Comparison of ENCODE assay signal across 20 cellular contexts in genomic region chr20:61979701-61980635, GRCh38.
DNase-seq lines count a peak whose midpoint lies in the region; ATAC-seq, FAIRE-seq and TF ChIP-seq lines count a peak whose summit lies in the region.
"Had no signal": no experiment of that assay in that cellular context is flagged by ENCODE, and none has a peak within 500 bp of the region (broad histone marks: within the 10 kb centered on the region; RNA-seq: fewer than 3 reads in every experiment).

No MANE protein-coding gene starts in this region.

- H3K4me3 ChIP-seq in RWPE2 (ENCODE audit: severe bottlenecking): no peak overlapping the region
- no peak overlapping the region for H3K4me3 ChIP-seq in neural progenitor cell
- H3K4me3 ChIP-seq: MG63, PC-9, SK-N-MC had no signal

- H2AFZ ChIP-seq in neural progenitor cell (replicated peaks): no peak overlapping the region
- H2AFZ ChIP-seq: PC-9 had no signal

- H3K9me3 ChIP-seq in RWPE2 (ENCODE audit: severe bottlenecking) (no peaks in the 10 kb centered on the region), neural progenitor cell (ENCODE audit: low read depth) (no peaks in the 10 kb centered on the region)
- H3K9me3 ChIP-seq: MG63 had no signal

- no peaks in the 10 kb centered on the region for H3F3A ChIP-seq in neural progenitor cell (ENCODE audit: low read depth)

- ATAC-seq in RWPE2 (ENCODE audit: low read depth): no peak
- ATAC-seq in stimulated activated memory B cell treated with anti-CD40 and anti-IgM and Interleukin-4, amounts not matched to agents 10 μg/mL and 1 μg/mL and 100 μg/mL, for 72 hours: peak; percentile 16
- no peak for ATAC-seq in HG02678 (IDR thresholded peaks at IDR 0.05; ENCODE audit: unreplicated experiment)

- peak overlapping the region; percentile 30 for H3K4me3 Mint-ChIP-seq in neural progenitor cell
- H3K4me3 Mint-ChIP-seq in stimulated activated memory B cell treated with anti-CD40 and anti-IgM and Interleukin-4, amounts not matched to agents 10 μg/mL and 1 μg/mL and 100 μg/mL, for 72 hours: no peak overlapping the region

- H3K27me3 ChIP-seq in RWPE2 (ENCODE audit: insufficient read depth, poor library complexity, severe bottlenecking): no peaks in the 10 kb centered on the region
- no peaks in the 10 kb centered on the region for H3K27me3 ChIP-seq in neural progenitor cell
- H3K27me3 ChIP-seq: MG63 had no signal

- H3K4me1 Mint-ChIP-seq in neural progenitor cell: peaks cover 20% of the 10 kb centered on the region
- peaks cover 19% of the 10 kb centered on the region for H3K4me1 Mint-ChIP-seq in stimulated activated memory B cell treated with anti-CD40 and anti-IgM and Interleukin-4, amounts not matched to agents 10 μg/mL and 1 μg/mL and 100 μg/mL, for 72 hours

- DNase-seq in HTR-8/SVneo (ENCODE audit: insufficient read length, low spot score) (no peak), RWPE2 (ENCODE audit: low spot score) (peak; percentile 86), neural progenitor cell (ENCODE audit: low spot score) (no peak), GOT3 (lab: John Stamatoyannopoulos, UW) (no peak)
- DNase-seq in stimulated activated CD4-positive, alpha-beta T cell treated with anti-CD3 and anti-CD28 coated beads, Interleukin-4, amount 100 ng/mL, for 4 hours: no peak
- DNase-seq: CD4-positive, alpha-beta memory T cell; COR-L47; KG1; NCI-H1105 treated with DMSO at 0.1 percent for 48 hours; NCI-H2107; NCI-H446; NCI-H524 treated with DMSO at 0.1 percent for 48 hours; NK-92 treated with Interleukin-12 subunit alpha and Interleukin-12 subunit beta, amount 100 ng/mL, for 24 hours; SIG-M5 had no signal

- TF ChIP-seq CTCF in RWPE2 (IDR thresholded peaks at IDR 0.05; ENCODE audit: poor library complexity, severe bottlenecking) (no peak), neural progenitor cell (IDR thresholded peaks at IDR 0.05) (no peak)

- no peak overlapping the region for H3K9ac ChIP-seq in neural progenitor cell

- peaks cover 20% of the 10 kb centered on the region for H3K36me3 Mint-ChIP-seq in neural progenitor cell
- H3K36me3 Mint-ChIP-seq in stimulated activated memory B cell treated with anti-CD40 and anti-IgM and Interleukin-4, amounts not matched to agents 10 μg/mL and 1 μg/mL and 100 μg/mL, for 72 hours: peaks cover 62% of the 10 kb centered on the region

- no peak overlapping the region for H3K27ac Mint-ChIP-seq in neural progenitor cell
- H3K27ac Mint-ChIP-seq in stimulated activated memory B cell treated with anti-CD40 and anti-IgM and Interleukin-4, amounts not matched to agents 10 μg/mL and 1 μg/mL and 100 μg/mL, for 72 hours: no peak overlapping the region

- peaks cover 2% of the 10 kb centered on the region for H3K27me3 Mint-ChIP-seq in neural progenitor cell (ENCODE audit: insufficient read depth, low read depth)
- H3K27me3 Mint-ChIP-seq in stimulated activated memory B cell treated with anti-CD40 and anti-IgM and Interleukin-4, amounts not matched to agents 10 μg/mL and 1 μg/mL and 100 μg/mL, for 72 hours: no peaks in the 10 kb centered on the region
- H3K27me3 Mint-ChIP-seq: CD4-positive, alpha-beta memory T cell had no signal

- FAIRE-seq in HTR-8/SVneo (lab: Jason Lieb, UNC): peak; percentile 92
- FAIRE-seq: GM18507 had no signal

- no peak overlapping the region for H3K4me2 ChIP-seq in neural progenitor cell
- H3K4me2 ChIP-seq: PC-9 had no signal

- no peaks in the 10 kb centered on the region for H3K9me3 Mint-ChIP-seq in neural progenitor cell
- peaks cover 3% of the 10 kb centered on the region for H3K9me3 Mint-ChIP-seq in stimulated activated memory B cell treated with anti-CD40 and anti-IgM and Interleukin-4, amounts not matched to agents 10 μg/mL and 1 μg/mL and 100 μg/mL, for 72 hours

- H3K36me3 ChIP-seq in RWPE2 (ENCODE audit: low read depth) (peaks cover 5% of the 10 kb centered on the region), neural progenitor cell (no peaks in the 10 kb centered on the region)

- H3K27ac ChIP-seq in RWPE2 (ENCODE audit: poor library complexity, severe bottlenecking) (no peak overlapping the region), neural progenitor cell (no peak overlapping the region)
- H3K27ac ChIP-seq: PC-9, SK-N-MC had no signal

- H3K79me2 ChIP-seq in neural progenitor cell (ENCODE audit: low read depth): no peaks in the 10 kb centered on the region

- H4K20me1 ChIP-seq in neural progenitor cell (ENCODE audit: low read depth): peaks cover 26% of the 10 kb centered on the region

- H3K4me1 ChIP-seq in RWPE2 (ENCODE audit: insufficient read depth, poor library complexity, severe bottlenecking) (no peaks in the 10 kb centered on the region), neural progenitor cell (peaks cover 7% of the 10 kb centered on the region)
